In the genomic region with DNA sequence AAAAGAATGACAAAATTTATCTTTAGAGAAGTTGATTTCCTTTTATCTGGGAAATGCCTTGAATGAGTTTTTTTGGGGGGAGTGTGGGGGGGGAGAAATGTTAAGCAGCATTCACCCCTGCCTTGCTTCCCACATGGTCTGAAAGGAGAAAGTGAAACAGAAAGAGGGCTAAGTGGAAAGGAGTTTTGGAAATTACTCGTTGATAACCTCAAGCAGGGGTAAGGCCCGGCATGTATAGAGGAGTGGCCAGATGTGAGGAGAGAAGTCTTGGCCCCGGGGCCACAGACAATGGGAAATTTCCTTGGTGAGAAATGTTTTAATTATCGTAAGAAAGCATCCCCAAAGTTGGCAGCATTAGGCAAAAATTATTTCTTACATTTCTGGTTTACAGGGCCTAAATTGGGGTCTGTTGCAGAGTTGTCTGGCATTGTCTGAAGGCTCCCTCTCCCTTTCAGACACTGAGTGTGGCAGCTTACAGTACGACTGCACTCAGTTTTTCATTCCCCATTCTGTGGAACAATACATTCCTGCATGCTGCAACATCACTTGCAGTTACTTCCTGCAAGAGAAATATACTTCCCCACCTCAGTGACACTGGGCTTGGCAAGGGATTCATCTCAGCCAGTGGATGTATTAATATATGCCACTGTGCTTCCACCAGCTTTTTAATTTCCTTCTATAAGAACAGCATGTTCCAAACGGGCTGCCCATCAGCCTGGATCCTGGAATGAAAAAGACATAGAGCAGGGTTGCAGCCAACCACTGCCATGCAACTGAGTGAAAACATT, we compare ENCODE assay signal across 9 cellular contexts. TPM values are rescaled to one million over a fixed set of nuclear protein-coding genes. Genes with fewer than 3 reads are reported as not detected.
DNase-seq lines count a peak whose midpoint lies in the region; ATAC-seq, FAIRE-seq and TF ChIP-seq lines count a peak whose summit lies in the region.
"Had no signal": no experiment of that assay in that cellular context is flagged by ENCODE, and none has a peak within 500 bp of the region (broad histone marks: within the 10 kb centered on the region; RNA-seq: fewer than 3 reads in every experiment).

No MANE protein-coding gene starts in this region.

- no peak for DNase-seq in activated CD4-positive, alpha-beta T cell treated with anti-CD3 and anti-CD28 coated beads, Interleukin-2, amount 10 ng/mL, durations not matched to agents 7 days and 5 days
- DNase-seq in activated CD4-positive, alpha-beta T cell treated with anti-CD3 and anti-CD28 coated beads for 4 hours: no peak
- no peak for DNase-seq in WTC11 (ENCODE audit: low spot score)
- DNase-seq in stimulated activated effector memory CD8-positive, alpha-beta T cell treated with anti-CD3 and anti-CD28 coated beads, Interleukin-12 subunit alpha, Interleukin-12 subunit beta, amount 100 ng/mL, for 72 hours (ENCODE audit: low spot score in 2 of 2): no peak
- DNase-seq in osteocyte (ENCODE audit: extremely low spot score, unreplicated experiment): no peak
- DNase-seq in kidney: no peak
- no peak for DNase-seq in DMS 273 treated with DMSO at 0.1 percent for 48 hours (lab: John Stamatoyannopoulos, UW)

- H3K36me3 Mint-ChIP-seq in activated CD4-positive, alpha-beta T cell treated with anti-CD3 and anti-CD28 coated beads, Interleukin-2, amount 10 ng/mL, durations not matched to agents 7 days and 5 days (ENCODE audit: low read depth): no peaks in the 10 kb centered on the region
- H3K36me3 Mint-ChIP-seq in WTC11 (no peaks in the 10 kb centered on the region), osteocyte (ENCODE audit: unreplicated experiment) (peaks cover 15% of the 10 kb centered on the region)
- H3K36me3 Mint-ChIP-seq in stimulated activated effector memory CD8-positive, alpha-beta T cell treated with anti-CD3 and anti-CD28 coated beads, Interleukin-12 subunit alpha, Interleukin-12 subunit beta, amount 100 ng/mL, for 72 hours: no peaks in the 10 kb centered on the region

- no peaks in the 10 kb centered on the region for H3K9me3 ChIP-seq in kidney (ENCODE audit: control insufficient read depth in 1 of 2, low read length in 2 of 2)

- H3K27ac Mint-ChIP-seq in activated CD4-positive, alpha-beta T cell treated with anti-CD3 and anti-CD28 coated beads, Interleukin-2, amount 10 ng/mL, durations not matched to agents 7 days and 5 days: peak overlapping the region; percentile 3
- H3K27ac Mint-ChIP-seq in WTC11 (no peak overlapping the region), osteocyte (ENCODE audit: unreplicated experiment) (no peak overlapping the region)
- no peak overlapping the region for H3K27ac Mint-ChIP-seq in stimulated activated effector memory CD8-positive, alpha-beta T cell treated with anti-CD3 and anti-CD28 coated beads, Interleukin-12 subunit alpha, Interleukin-12 subunit beta, amount 100 ng/mL, for 72 hours
- H3K27ac Mint-ChIP-seq: activated naive CD8-positive, alpha-beta T cell had no signal

- intact Hi-C loops in kidney (cut with DNase I): no loop called here

- CTCF ChIA-PET in activated CD4-positive, alpha-beta T cell treated with anti-CD3 and anti-CD28 coated beads, Interleukin-2, amount 10 ng/mL, durations not matched to agents 7 days and 5 days (lab: Charles Lee): no interaction called here
- CTCF ChIA-PET in WTC11 (lab: Charles Lee): no interaction called here

- TF ChIP-seq CTCF in WTC11 (IDR thresholded peaks at IDR 0.05): no peak
- TF ChIP-seq CTCF in osteocyte (IDR thresholded peaks at IDR 0.05): no peak
- no peak for TF ChIP-seq CTCF in kidney (IDR thresholded peaks at IDR 0.05; ENCODE audit: borderline replicate concordance, extremely low read depth, insufficient read depth)

- no peaks in the 10 kb centered on the region for H3K27me3 Mint-ChIP-seq in activated CD4-positive, alpha-beta T cell treated with anti-CD3 and anti-CD28 coated beads, Interleukin-2, amount 10 ng/mL, durations not matched to agents 7 days and 5 days
- H3K27me3 Mint-ChIP-seq in WTC11 (ENCODE audit: low read depth) (no peaks in the 10 kb centered on the region), osteocyte (ENCODE audit: unreplicated experiment) (no peaks in the 10 kb centered on the region)
- H3K27me3 Mint-ChIP-seq: activated naive CD8-positive, alpha-beta T cell had no signal

- no peaks in the 10 kb centered on the region for H3K9me3 Mint-ChIP-seq in activated CD4-positive, alpha-beta T cell treated with anti-CD3 and anti-CD28 coated beads, Interleukin-2, amount 10 ng/mL, durations not matched to agents 7 days and 5 days
- H3K9me3 Mint-ChIP-seq in WTC11 (no peaks in the 10 kb centered on the region), osteocyte (ENCODE audit: unreplicated experiment) (no peaks in the 10 kb centered on the region)
- no peaks in the 10 kb centered on the region for H3K9me3 Mint-ChIP-seq in stimulated activated effector memory CD8-positive, alpha-beta T cell treated with anti-CD3 and anti-CD28 coated beads, Interleukin-12 subunit alpha, Interleukin-12 subunit beta, amount 100 ng/mL, for 72 hours

- no peak overlapping the region for H3K27ac ChIP-seq in kidney (ENCODE audit: low read depth in 2 of 2, low read length in 2 of 2)

- no peak overlapping the region for H3K4me3 ChIP-seq in kidney (ENCODE audit: low read length in 2 of 2)

- ATAC-seq in HG02870 (IDR thresholded peaks at IDR 0.05; ENCODE audit: unreplicated experiment) (peak; percentile 92), WTC11 (peak; percentile 58)
- ATAC-seq in stimulated activated effector memory CD8-positive, alpha-beta T cell treated with anti-CD3 and anti-CD28 coated beads, Interleukin-12 subunit alpha, Interleukin-12 subunit beta, amount 100 ng/mL, for 72 hours: peak; percentile 64

- no peak for FAIRE-seq in kidney (lab: Jason Lieb, UNC)

- no peak overlapping the region for H3K9ac ChIP-seq in kidney (ENCODE audit: low read length in 2 of 2)

- no peaks in the 10 kb centered on the region for H3K4me1 ChIP-seq in kidney (ENCODE audit: control insufficient read depth in 1 of 2, insufficient read depth in 1 of 2, low read depth in 1 of 2, low read length in 2 of 2)

- peaks cover 27% of the 10 kb centered on the region for H3K4me1 Mint-ChIP-seq in activated CD4-positive, alpha-beta T cell treated with anti-CD3 and anti-CD28 coated beads, Interleukin-2, amount 10 ng/mL, durations not matched to agents 7 days and 5 days
- H3K4me1 Mint-ChIP-seq in WTC11 (no peaks in the 10 kb centered on the region), osteocyte (ENCODE audit: unreplicated experiment) (peaks cover 10% of the 10 kb centered on the region)
- peaks cover 16% of the 10 kb centered on the region for H3K4me1 Mint-ChIP-seq in stimulated activated effector memory CD8-positive, alpha-beta T cell treated with anti-CD3 and anti-CD28 coated beads, Interleukin-12 subunit alpha, Interleukin-12 subunit beta, amount 100 ng/mL, for 72 hours

- H3K4me3 Mint-ChIP-seq in activated CD4-positive, alpha-beta T cell treated with anti-CD3 and anti-CD28 coated beads, Interleukin-2, amount 10 ng/mL, durations not matched to agents 7 days and 5 days: no peak overlapping the region
- H3K4me3 Mint-ChIP-seq in WTC11 (no peak overlapping the region), osteocyte (ENCODE audit: unreplicated experiment) (no peak overlapping the region)
- H3K4me3 Mint-ChIP-seq in stimulated activated effector memory CD8-positive, alpha-beta T cell treated with anti-CD3 and anti-CD28 coated beads, Interleukin-12 subunit alpha, Interleukin-12 subunit beta, amount 100 ng/mL, for 72 hours: no peak overlapping the region
- H3K4me3 Mint-ChIP-seq: activated naive CD8-positive, alpha-beta T cell had no signal

- POLR2A ChIA-PET in activated CD4-positive, alpha-beta T cell treated with anti-CD3 and anti-CD28 coated beads, Interleukin-2, amount 10 ng/mL, durations not matched to agents 7 days and 5 days (lab: Charles Lee): no interaction called here
- POLR2A ChIA-PET in WTC11 (lab: Charles Lee): no interaction called here

- H3K36me3 ChIP-seq in kidney (ENCODE audit: control insufficient read depth in 1 of 2, insufficient read depth in 2 of 2, low read length in 2 of 2): peaks cover 3 to 8% of the 10 kb centered on the region in 2 donors

TF ChIP-seq in WTC11, 78 proteins besides CTCF, POLR2A, EP300 and RAD21 (continues in another document):
- TF ChIP-seq, protein P1, sequence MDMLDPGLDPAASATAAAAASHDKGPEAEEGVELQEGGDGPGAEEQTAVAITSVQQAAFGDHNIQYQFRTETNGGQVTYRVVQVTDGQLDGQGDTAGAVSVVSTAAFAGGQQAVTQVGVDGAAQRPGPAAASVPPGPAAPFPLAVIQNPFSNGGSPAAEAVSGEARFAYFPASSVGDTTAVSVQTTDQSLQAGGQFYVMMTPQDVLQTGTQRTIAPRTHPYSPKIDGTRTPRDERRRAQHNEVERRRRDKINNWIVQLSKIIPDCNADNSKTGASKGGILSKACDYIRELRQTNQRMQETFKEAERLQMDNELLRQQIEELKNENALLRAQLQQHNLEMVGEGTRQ (CRISPR knock-in tag; IDR thresholded peaks at IDR 0.05): no peak
- TF ChIP-seq, protein P2, sequence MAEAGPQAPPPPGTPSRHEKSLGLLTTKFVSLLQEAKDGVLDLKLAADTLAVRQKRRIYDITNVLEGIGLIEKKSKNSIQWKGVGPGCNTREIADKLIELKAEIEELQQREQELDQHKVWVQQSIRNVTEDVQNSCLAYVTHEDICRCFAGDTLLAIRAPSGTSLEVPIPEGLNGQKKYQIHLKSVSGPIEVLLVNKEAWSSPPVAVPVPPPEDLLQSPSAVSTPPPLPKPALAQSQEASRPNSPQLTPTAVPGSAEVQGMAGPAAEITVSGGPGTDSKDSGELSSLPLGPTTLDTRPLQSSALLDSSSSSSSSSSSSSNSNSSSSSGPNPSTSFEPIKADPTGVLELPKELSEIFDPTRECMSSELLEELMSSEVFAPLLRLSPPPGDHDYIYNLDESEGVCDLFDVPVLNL (CRISPR knock-in tag; IDR thresholded peaks at IDR 0.05; ENCODE audit: borderline replicate concordance, low read depth): no peak
- TF ChIP-seq ZBTB21 (CRISPR knock-in tag; IDR thresholded peaks at IDR 0.05; ENCODE audit: borderline replicate concordance) (no peak), TP53 (CRISPR knock-in tag; IDR thresholded peaks at IDR 0.05) (no peak), CBFB (CRISPR knock-in tag; IDR thresholded peaks at IDR 0.05; ENCODE audit: low read depth) (no peak), RELA (CRISPR knock-in tag; IDR thresholded peaks at IDR 0.05; ENCODE audit: borderline replicate concordance) (no peak), MXD4 (CRISPR knock-in tag; IDR thresholded peaks at IDR 0.05; ENCODE audit: borderline replicate concordance) (no peak)
- TF ChIP-seq, protein P3, sequence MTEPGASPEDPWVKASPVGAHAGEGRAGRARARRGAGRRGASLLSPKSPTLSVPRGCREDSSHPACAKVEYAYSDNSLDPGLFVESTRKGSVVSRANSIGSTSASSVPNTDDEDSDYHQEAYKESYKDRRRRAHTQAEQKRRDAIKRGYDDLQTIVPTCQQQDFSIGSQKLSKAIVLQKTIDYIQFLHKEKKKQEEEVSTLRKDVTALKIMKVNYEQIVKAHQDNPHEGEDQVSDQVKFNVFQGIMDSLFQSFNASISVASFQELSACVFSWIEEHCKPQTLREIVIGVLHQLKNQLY (CRISPR knock-in tag; IDR thresholded peaks at IDR 0.05): no peak

RNA-seq across cellular contexts. Expression of a gene that starts 23.3 kb away (rescaled TPM):
- 1 to 10 TPM; 2.9 to 3.0 TPM for total RNA-seq in activated CD4-positive, alpha-beta T cell treated with anti-CD3 and anti-CD28 coated beads, Interleukin-2, amount 10 ng/mL, durations not matched to agents 7 days and 5 days
- total RNA-seq in WTC11 (2021) (4.2 to 6.0 TPM (median 5.0 TPM) in 3 replicates), osteocyte (15.0 and 18.5 TPM in 2 replicates), kidney (25.7 TPM)
- polyA plus RNA-seq in kidney (ENCODE audit: insufficient read depth, low read depth, low replicate concordance): 18.0 TPM
